Comparison of ENCODE assay signal across 12 cellular contexts in the genomic region with DNA sequence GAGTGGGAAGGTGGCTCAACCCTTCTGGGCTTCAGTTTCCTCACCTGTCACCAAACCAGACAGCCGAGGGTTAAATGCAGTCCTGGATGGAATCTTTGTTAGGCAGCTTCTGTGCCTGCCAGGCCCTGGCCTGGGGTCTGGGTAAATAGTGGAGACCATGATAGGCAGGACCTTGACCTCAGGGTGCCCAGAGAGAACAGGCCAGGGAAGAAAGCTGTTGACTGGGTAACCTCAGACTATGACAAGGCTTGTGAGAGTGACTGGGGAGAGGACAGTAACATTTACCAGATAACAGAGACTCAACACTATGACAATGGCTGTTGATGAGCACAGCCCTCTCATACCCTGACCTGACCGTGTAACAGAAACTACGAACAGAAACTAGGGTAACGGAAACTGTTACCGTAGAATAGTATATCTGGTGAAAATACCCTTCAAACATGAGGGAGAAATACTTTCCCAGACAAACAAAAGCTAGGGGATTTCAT.
A peak's percentile ranks its signal among the peaks of the same experiment; 100 is the strongest.
DNase-seq lines count a peak whose midpoint lies in the region; ATAC-seq, FAIRE-seq and TF ChIP-seq lines count a peak whose summit lies in the region.
"Had no signal": no experiment of that assay in that cellular context is flagged by ENCODE, and none has a peak within 500 bp of the region (broad histone marks: within the 10 kb centered on the region; RNA-seq: fewer than 3 reads in every experiment).

No MANE protein-coding gene starts in this region.

- no peaks in the 10 kb centered on the region for H3K36me3 ChIP-seq in HepG2 (replicated peaks in 1 of 2; ENCODE audit: control insufficient read depth in 1 of 2, insufficient read depth in 2 of 2, low read length in 2 of 2)
- no peaks in the 10 kb centered on the region for H3K36me3 ChIP-seq in right lobe of liver
- H3K36me3 ChIP-seq: lower lobe of right lung had no signal

- ATAC-seq in HepG2 (peak; percentile 39), right lobe of liver (no peak), GM21786 (IDR thresholded peaks at IDR 0.05; ENCODE audit: unreplicated experiment) (peak; percentile 76), HG03558 (IDR thresholded peaks at IDR 0.05; ENCODE audit: extremely low read depth, unreplicated experiment) (peak; percentile 62)
- ATAC-seq: lower lobe of right lung, psoas muscle had no signal

- TF ChIP-seq POLR2A in HepG2 (IDR thresholded peaks at IDR 0.05; ENCODE audit: insufficient read depth in 1 of 2, low read depth in 2 of 2, low read length in 2 of 2), result no peak
- no peak for TF ChIP-seq POLR2A in right lobe of liver (IDR thresholded peaks at IDR 0.05)

- H3K4me3 ChIP-seq in HepG2 (replicated peaks in 1 of 3; ENCODE audit: insufficient read depth in 1 of 3, low read depth in 2 of 3, low read length in 3 of 3) (no peak overlapping the region), right lobe of liver (no peak overlapping the region)
- H3K4me3 ChIP-seq: lower lobe of right lung, psoas muscle had no signal

- TF ChIP-seq EP300 in HepG2 (IDR thresholded peaks at IDR 0.05; ENCODE audit: low read depth in 2 of 2, low read length in 2 of 2) (no peak), HepG2 (CRISPR knock-in tag; IDR thresholded peaks at IDR 0.05; ENCODE audit: borderline replicate concordance) (no peak)

- CTCF ChIA-PET in HepG2 (lab: Yijun Ruan, JAX; ENCODE audit: low intra/inter-chr PET ratio, low total read pairs), result no interaction called here

- peak; percentile 36 for DNase-seq in HepG2 (ENCODE audit: low spot score)
- no peak for DNase-seq in right lobe of liver
- DNase-seq in urothelium cell line (ENCODE audit: low spot score), result no peak
- DNase-seq in UCSD-AML1 (lab: John Stamatoyannopoulos, UW; ENCODE audit: unreplicated experiment), result no peak
- DNase-seq in cerebellar cortex (ENCODE audit: low spot score), result no peak
- DNase-seq in iPS-NIHi11 (ENCODE audit: low spot score), result no peak
- DNase-seq: lower lobe of right lung, trophoblast cell had no signal

- H3K9ac ChIP-seq in HepG2 (ENCODE audit: insufficient read depth, low read depth, low read length), result no peak overlapping the region

- POLR2A ChIA-PET in HepG2 (lab: Yijun Ruan, JAX), result no interaction called here

- intact Hi-C loops in HepG2 (cut with micrococcal nuclease; ENCODE audit: unreplicated experiment), result no loop called here
- intact Hi-C loops in right lobe of liver (cut with DNase I), result no loop called here

- no peak for TF ChIP-seq RAD21 in HepG2 (CRISPR knock-in tag; IDR thresholded peaks at IDR 0.05)

- FAIRE-seq in HepG2 (lab: Jason Lieb, UNC), result peak; percentile 49
- FAIRE-seq in urothelium cell line (lab: Jason Lieb, UNC), result peak; percentile 82
- FAIRE-seq: H54 had no signal

- H3K4me1 ChIP-seq in HepG2 (ENCODE audit: insufficient read depth, low read length), result peaks cover 20% of the 10 kb centered on the region
- H3K4me1 ChIP-seq in right lobe of liver, result no peaks in the 10 kb centered on the region
- H3K4me1 ChIP-seq: lower lobe of right lung, psoas muscle had no signal

- no peak overlapping the region for H2AFZ ChIP-seq in HepG2 (ENCODE audit: low read length)

- H3K79me2 ChIP-seq in HepG2 (ENCODE audit: insufficient read depth, low read length), result no peaks in the 10 kb centered on the region

- H3K27me3 ChIP-seq in HepG2 (ENCODE audit: control insufficient read depth in 1 of 2, insufficient read depth in 2 of 2, low read length in 2 of 2) (peaks cover 7 to 16% of the 10 kb centered on the region in 2 experiments; a peak in 4 of 5 replicates), right lobe of liver (no peaks in the 10 kb centered on the region)

- no peak overlapping the region for H3K27ac ChIP-seq in HepG2 (ENCODE audit: extremely low read length, insufficient read depth, low read length)
- H3K27ac ChIP-seq in right lobe of liver, result no peak overlapping the region
- H3K27ac ChIP-seq: lower lobe of right lung, psoas muscle had no signal

- H3K4me2 ChIP-seq in HepG2 (ENCODE audit: low read depth, low read length), result 0 out of 2 replicates have a peak overlapping the region, but pooled peaks have one; percentile 19

- TF ChIP-seq CTCF in HepG2 (CRISPR knock-in tag; IDR thresholded peaks at IDR 0.05) (no peak), right lobe of liver (IDR thresholded peaks at IDR 0.05) (no peak)

- in situ Hi-C loops in HepG2 (cut with HindIII; ENCODE audit: extremely low pct_ligation_motif_present, low pct_unique_long_range_greater_than_20kb), result loop anchor here (25.0 kb wide), 1 partner anchor 197 kb away; no protein-coding TSS in a partner anchor

- H3K9me3 ChIP-seq in HepG2 (ENCODE audit: low read length) (no peaks in the 10 kb centered on the region), right lobe of liver (no peaks in the 10 kb centered on the region)
- H3K9me3 ChIP-seq: lower lobe of right lung, psoas muscle had no signal

- BruUV-seq in HepG2 (replicated peaks; lab: Mats Ljungman, UMichigan), result no TSS peak

- no peaks in the 10 kb centered on the region for H4K20me1 ChIP-seq in HepG2 (ENCODE audit: insufficient read depth, low read length)

- WGBS in HepG2 (ENCODE audit: low lambda C conversion rate), result 16% methylated on average over 4 of the region's 5 CpGs
- WGBS in right lobe of liver (ENCODE audit: insufficient coverage, low coverage, low lambda C conversion rate, missing lambda C conversion rate), result 31% methylated on average over 5 of the region's 5 CpGs

TF ChIP-seq in HepG2, 621 proteins besides CTCF, POLR2A, EP300 and RAD21 (continues in another document):
- TF ChIP-seq ZBTB8A (CRISPR knock-in tag; IDR thresholded peaks at IDR 0.05; ENCODE audit: borderline replicate concordance, low read depth), result no peak
- TF ChIP-seq MBD4 (IDR thresholded peaks at IDR 0.05; ENCODE audit: borderline replicate concordance, low read length), result no peak
- TF ChIP-seq, protein P1, sequence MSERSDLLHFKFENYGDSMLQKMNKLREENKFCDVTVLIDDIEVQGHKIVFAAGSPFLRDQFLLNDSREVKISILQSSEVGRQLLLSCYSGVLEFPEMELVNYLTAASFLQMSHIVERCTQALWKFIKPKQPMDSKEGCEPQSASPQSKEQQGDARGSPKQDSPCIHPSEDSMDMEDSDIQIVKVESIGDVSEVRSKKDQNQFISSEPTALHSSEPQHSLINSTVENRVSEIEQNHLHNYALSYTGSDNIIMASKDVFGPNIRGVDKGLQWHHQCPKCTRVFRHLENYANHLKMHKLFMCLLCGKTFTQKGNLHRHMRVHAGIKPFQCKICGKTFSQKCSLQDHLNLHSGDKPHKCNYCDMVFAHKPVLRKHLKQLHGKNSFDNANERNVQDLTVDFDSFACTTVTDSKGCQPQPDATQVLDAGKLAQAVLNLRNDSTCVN (CRISPR knock-in tag; IDR thresholded peaks at IDR 0.05; ENCODE audit: borderline replicate concordance), result no peak
- peak; percentile 91 for TF ChIP-seq RBAK (CRISPR knock-in tag; IDR thresholded peaks at IDR 0.05)
- TF ChIP-seq ZNF670 (CRISPR knock-in tag; IDR thresholded peaks at IDR 0.05; ENCODE audit: borderline replicate concordance), result no peak
- no peak for TF ChIP-seq STAT5B (CRISPR knock-in tag; IDR thresholded peaks at IDR 0.05)
- peak in 1 of 2 experiments; percentile 16; a peak in 1 of 4 replicates for TF ChIP-seq NR2F1 (CRISPR knock-in tag; IDR thresholded peaks at IDR 0.05)
- TF ChIP-seq, protein P2, sequence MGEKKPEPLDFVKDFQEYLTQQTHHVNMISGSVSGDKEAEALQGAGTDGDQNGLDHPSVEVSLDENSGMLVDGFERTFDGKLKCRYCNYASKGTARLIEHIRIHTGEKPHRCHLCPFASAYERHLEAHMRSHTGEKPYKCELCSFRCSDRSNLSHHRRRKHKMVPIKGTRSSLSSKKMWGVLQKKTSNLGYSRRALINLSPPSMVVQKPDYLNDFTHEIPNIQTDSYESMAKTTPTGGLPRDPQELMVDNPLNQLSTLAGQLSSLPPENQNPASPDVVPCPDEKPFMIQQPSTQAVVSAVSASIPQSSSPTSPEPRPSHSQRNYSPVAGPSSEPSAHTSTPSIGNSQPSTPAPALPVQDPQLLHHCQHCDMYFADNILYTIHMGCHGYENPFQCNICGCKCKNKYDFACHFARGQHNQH (CRISPR knock-in tag; IDR thresholded peaks at IDR 0.05), result 0 out of 2 replicates have a peak, but pooled peaks have one; percentile 31
- TF ChIP-seq ZNF251 (CRISPR knock-in tag; IDR thresholded peaks at IDR 0.05), result no peak
- TF ChIP-seq GTF2F1 (IDR thresholded peaks at IDR 0.05; ENCODE audit: low read length), result no peak
- TF ChIP-seq KLF6 (CRISPR knock-in tag; IDR thresholded peaks at IDR 0.05), result no peak
- TF ChIP-seq, protein P3, sequence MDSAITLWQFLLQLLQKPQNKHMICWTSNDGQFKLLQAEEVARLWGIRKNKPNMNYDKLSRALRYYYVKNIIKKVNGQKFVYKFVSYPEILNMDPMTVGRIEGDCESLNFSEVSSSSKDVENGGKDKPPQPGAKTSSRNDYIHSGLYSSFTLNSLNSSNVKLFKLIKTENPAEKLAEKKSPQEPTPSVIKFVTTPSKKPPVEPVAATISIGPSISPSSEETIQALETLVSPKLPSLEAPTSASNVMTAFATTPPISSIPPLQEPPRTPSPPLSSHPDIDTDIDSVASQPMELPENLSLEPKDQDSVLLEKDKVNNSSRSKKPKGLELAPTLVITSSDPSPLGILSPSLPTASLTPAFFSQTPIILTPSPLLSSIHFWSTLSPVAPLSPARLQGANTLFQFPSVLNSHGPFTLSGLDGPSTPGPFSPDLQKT (CRISPR knock-in tag; IDR thresholded peaks at IDR 0.05; ENCODE audit: borderline replicate concordance), result no peak
- peak; percentile 37; the same call in 1 of the 2 replicates for TF ChIP-seq RXRB (CRISPR knock-in tag; IDR thresholded peaks at IDR 0.05; ENCODE audit: borderline replicate concordance)
- TF ChIP-seq, protein P4, sequence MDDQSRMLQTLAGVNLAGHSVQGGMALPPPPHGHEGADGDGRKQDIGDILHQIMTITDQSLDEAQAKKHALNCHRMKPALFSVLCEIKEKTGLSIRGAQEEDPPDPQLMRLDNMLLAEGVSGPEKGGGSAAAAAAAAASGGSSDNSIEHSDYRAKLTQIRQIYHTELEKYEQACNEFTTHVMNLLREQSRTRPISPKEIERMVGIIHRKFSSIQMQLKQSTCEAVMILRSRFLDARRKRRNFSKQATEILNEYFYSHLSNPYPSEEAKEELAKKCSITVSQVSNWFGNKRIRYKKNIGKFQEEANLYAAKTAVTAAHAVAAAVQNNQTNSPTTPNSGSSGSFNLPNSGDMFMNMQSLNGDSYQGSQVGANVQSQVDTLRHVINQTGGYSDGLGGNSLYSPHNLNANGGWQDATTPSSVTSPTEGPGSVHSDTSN (CRISPR knock-in tag; IDR thresholded peaks at IDR 0.05; ENCODE audit: borderline replicate concordance), result no peak
- TF ChIP-seq PHF21A (CRISPR knock-in tag; IDR thresholded peaks at IDR 0.05), result no peak
- no peak for TF ChIP-seq ZNF224 (CRISPR knock-in tag; IDR thresholded peaks at IDR 0.05)
- TF ChIP-seq FOXA1 (IDR thresholded peaks at IDR 0.05), result no peak
- TF ChIP-seq FOXA1 (CRISPR knock-in tag; IDR thresholded peaks at IDR 0.05), result peak; percentile 50; the same call in 1 of the 2 replicates
- peak; percentile 31; the same call in 1 of the 2 replicates for TF ChIP-seq RARA (CRISPR knock-in tag; IDR thresholded peaks at IDR 0.05)
- 0 out of 2 replicates have a peak, but pooled peaks have one; percentile 11 for TF ChIP-seq SP5 (CRISPR knock-in tag; IDR thresholded peaks at IDR 0.05; ENCODE audit: borderline replicate concordance, low read depth)

Comparison
In these comparisons a context has a peak if more than half of its experiments do, and no peak if none do; other contexts are left out.
1. ATAC-seq: peak in HepG2 (single experiment), GM21786 (single experiment) and HG03558 (single experiment); none in right lobe of liver (0 of 4).